In the genomic region with DNA sequence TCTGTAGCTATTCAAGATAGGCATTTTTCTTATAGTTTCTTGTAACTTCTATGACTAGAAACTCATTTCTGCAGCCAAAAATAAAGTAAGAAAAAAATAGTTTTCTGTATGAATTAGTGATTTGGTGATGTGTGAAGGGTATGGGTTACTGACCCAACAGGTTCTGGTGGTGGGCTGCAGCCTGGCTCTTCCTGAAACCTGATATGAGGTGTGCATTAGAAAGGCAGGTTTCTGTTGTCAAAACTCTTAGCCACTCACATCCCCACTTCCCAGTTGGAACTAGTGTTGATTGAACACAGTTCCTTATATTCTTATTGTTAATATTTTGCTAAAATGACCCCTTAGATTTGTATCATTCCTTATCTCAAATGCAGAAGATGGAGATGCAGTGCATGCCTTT, we compare ENCODE assay signal across 29 cellular contexts.
"Had no signal": no experiment of that assay in that cellular context is flagged by ENCODE, and none has a peak within 500 bp of the region (broad histone marks: within the 10 kb centered on the region; RNA-seq: fewer than 3 reads in every experiment).

No MANE protein-coding gene starts in this region.

- H3K4me3 ChIP-seq: colonic mucosa, coronary artery, dorsolateral prefrontal cortex, esophagus muscularis mucosa, esophagus squamous epithelium, gastrocnemius medialis, gastroesophageal sphincter, heart left ventricle, heart right ventricle, hepatocyte had no signal

- DNase-seq: colonic mucosa; cortex of kidney; dermis blood vessel endothelial cell; dorsolateral prefrontal cortex; effector CD4-positive, alpha-beta T cell; effector CD8-positive, alpha-beta T cell; effector memory CD4-positive, alpha-beta T cell; effector memory CD8-positive, alpha-beta T cell; erythroblast; esophagus squamous epithelium; foreskin fibroblast; foreskin keratinocyte; foreskin melanocyte; gastrocnemius medialis; glutamatergic neuron; head of caudate nucleus; heart left ventricle; heart right ventricle had no signal

- H3K9me3 ChIP-seq: colonic mucosa, esophagus muscularis mucosa, esophagus squamous epithelium, gastrocnemius medialis, gastroesophageal sphincter, heart left ventricle had no signal

- H3K36me3 ChIP-seq: colonic mucosa, esophagus muscularis mucosa, esophagus squamous epithelium, gastrocnemius medialis, gastroesophageal sphincter, heart left ventricle, heart right ventricle had no signal

- H3K4me3 Mint-ChIP-seq: dendritic cell treated with granulocyte-macrophage colony-stimulating factor and Interleukin-4, amounts not matched to agents 40 ng/mL and 50 ng/mL, for 4 days; effector memory CD8-positive, alpha-beta T cell; endodermal cell had no signal

- H3K4me2 ChIP-seq: hepatocyte had no signal

- H3K27ac ChIP-seq: colonic mucosa, coronary artery, dorsolateral prefrontal cortex, epithelial cell of prostate, esophagus muscularis mucosa, esophagus squamous epithelium, foreskin keratinocyte, gastrocnemius medialis, gastroesophageal sphincter, heart left ventricle, heart right ventricle, hepatocyte had no signal

- H3K79me2 ChIP-seq: hepatocyte had no signal

- H2AFZ ChIP-seq: hepatocyte had no signal

- H3K27me3 ChIP-seq: colonic mucosa, esophagus muscularis mucosa, esophagus squamous epithelium, foreskin keratinocyte, gastrocnemius medialis, gastroesophageal sphincter, heart left ventricle, heart right ventricle, hepatocyte had no signal

- H3K27me3 Mint-ChIP-seq: dendritic cell treated with granulocyte-macrophage colony-stimulating factor and Interleukin-4, amounts not matched to agents 40 ng/mL and 50 ng/mL, for 4 days; effector memory CD8-positive, alpha-beta T cell had no signal

- H3K27ac Mint-ChIP-seq: dendritic cell treated with granulocyte-macrophage colony-stimulating factor and Interleukin-4, amounts not matched to agents 40 ng/mL and 50 ng/mL, for 4 days; effector memory CD8-positive, alpha-beta T cell; endodermal cell had no signal

- H3K4me1 ChIP-seq: colonic mucosa, esophagus muscularis mucosa, esophagus squamous epithelium, foreskin keratinocyte, gastrocnemius medialis, gastroesophageal sphincter, heart left ventricle, heart right ventricle had no signal

- H3K9me3 Mint-ChIP-seq: dendritic cell treated with granulocyte-macrophage colony-stimulating factor and Interleukin-4, amounts not matched to agents 40 ng/mL and 50 ng/mL, for 4 days; endodermal cell had no signal

- H3K4me1 Mint-ChIP-seq: endodermal cell had no signal

- FAIRE-seq: endometrium, endothelial cell of umbilical vein, frontal cortex had no signal

- ATAC-seq: effector memory CD8-positive, alpha-beta T cell; esophagus mucosa; foreskin keratinocyte; gastrocnemius medialis; gastroesophageal sphincter; heart left ventricle; heart right ventricle had no signal
